28 cellular contexts compared by ENCODE assay signal in genomic region chr3:177354461-177354860, GRCh38.
"Had no signal": no experiment of that assay in that cellular context is flagged by ENCODE, and none has a peak within 500 bp of the region (broad histone marks: within the 10 kb centered on the region; RNA-seq: fewer than 3 reads in every experiment).

No MANE protein-coding gene starts in this region.

- H3K9me3 Mint-ChIP-seq: activated CD4-positive, alpha-beta memory T cell treated with anti-CD3 and anti-CD28 coated beads, Interleukin-2, amount 10 ng/mL, durations not matched to agents 7 days and 5 days; activated naive CD8-positive, alpha-beta T cell treated with anti-CD3 and anti-CD28 coated beads, Interleukin-2, amount 10 ng/mL, durations not matched to agents 7 days and 5 days; activated T-cell treated with anti-CD3 and anti-CD28 coated beads, Interleukin-2, amount 50 U/mL, for 72 hours; activated T-helper 17 cell treated with anti-CD3 and anti-CD28 coated beads, Interleukin-2, amount 50 U/mL, for 72 hours had no signal

- DNase-seq: activated CD4-positive, alpha-beta memory T cell treated with anti-CD3 and anti-CD28 coated beads, Interleukin-2, amount 10 ng/mL, durations not matched to agents 7 days and 5 days; activated CD4-positive, alpha-beta T cell treated with anti-CD3 and anti-CD28 coated beads for 1 hour; activated CD4-positive, alpha-beta T cell treated with anti-CD3 and anti-CD28 coated beads for 48 hours; activated CD4-positive, CD25-positive, alpha-beta regulatory T cell; activated CD8-positive, alpha-beta memory T cell treated with anti-CD3 and anti-CD28 coated beads, Interleukin-2, amount 10 ng/mL, durations not matched to agents 7 days and 5 days; activated effector memory CD4-positive, alpha-beta T cell treated with anti-CD3 and anti-CD28 coated beads, Interleukin-2, amount 50 U/mL, for 16 hours; activated naive CD4-positive, alpha-beta T cell; activated naive CD4-positive, alpha-beta T cell treated with anti-CD3 and anti-CD28 coated beads, Interleukin-2, amount 50 U/mL, for 16 hours; activated naive CD8-positive, alpha-beta T cell treated with anti-CD3 and anti-CD28 coated beads, Interleukin-2, amount 10 ng/mL, durations not matched to agents 7 days and 5 days; activated T-cell treated with anti-CD3 and anti-CD28 coated beads, Interleukin-2, amount 50 U/mL, for 1 hour; activated T-cell treated with anti-CD3 and anti-CD28 coated beads, Interleukin-2, amount 50 U/mL, for 72 hours; adrenal gland; body of pancreas; NCI-H1092 treated with DMSO at 0.1 percent for 48 hours; NCI-H1417 treated with DMSO at 0.1 percent for 48 hours; NCI-H1694 treated with DMSO at 0.1 percent for 48 hours; NCI-H2029; NCI-H345; NCI-H524 treated with DMSO at 0.1 percent for 48 hours; PC-3; SIG-M5; SW 1271; T-helper 1 cell; T-helper 2 cell; T-helper 9 cell had no signal

- H3K27me3 Mint-ChIP-seq: activated CD4-positive, alpha-beta memory T cell treated with anti-CD3 and anti-CD28 coated beads, Interleukin-2, amount 10 ng/mL, durations not matched to agents 7 days and 5 days; activated naive CD8-positive, alpha-beta T cell treated with anti-CD3 and anti-CD28 coated beads, Interleukin-2, amount 10 ng/mL, durations not matched to agents 7 days and 5 days; activated T-helper 17 cell treated with anti-CD3 and anti-CD28 coated beads, Interleukin-2, amount 50 U/mL, for 72 hours had no signal

- H3K27ac Mint-ChIP-seq: activated CD4-positive, alpha-beta memory T cell treated with anti-CD3 and anti-CD28 coated beads, Interleukin-2, amount 10 ng/mL, durations not matched to agents 7 days and 5 days; activated CD8-positive, alpha-beta memory T cell treated with anti-CD3 and anti-CD28 coated beads, Interleukin-2, amount 10 ng/mL, durations not matched to agents 7 days and 5 days; activated naive CD8-positive, alpha-beta T cell treated with anti-CD3 and anti-CD28 coated beads, Interleukin-2, amount 10 ng/mL, durations not matched to agents 7 days and 5 days; activated T-cell treated with anti-CD3 and anti-CD28 coated beads, Interleukin-2, amount 50 U/mL, for 72 hours; activated T-helper 17 cell treated with anti-CD3 and anti-CD28 coated beads, Interleukin-2, amount 50 U/mL, for 72 hours had no signal

- ATAC-seq: activated CD8-positive, alpha-beta memory T cell treated with anti-CD3 and anti-CD28 coated beads, Interleukin-2, amount 10 ng/mL, durations not matched to agents 7 days and 5 days; activated T-cell treated with anti-CD3 and anti-CD28 coated beads, Interleukin-2, amount 50 U/mL, for 72 hours; activated T-helper 17 cell treated with anti-CD3 and anti-CD28 coated beads, Interleukin-2, amount 50 U/mL, for 72 hours; body of pancreas; PC-3; Right ventricle myocardium inferior; SK-N-SH treated with all-trans-retinoic acid at 6 μM for 48 hours had no signal

- H3K36me3 Mint-ChIP-seq: activated naive CD8-positive, alpha-beta T cell treated with anti-CD3 and anti-CD28 coated beads, Interleukin-2, amount 10 ng/mL, durations not matched to agents 7 days and 5 days had no signal

- H3K4me3 Mint-ChIP-seq: activated CD4-positive, alpha-beta memory T cell treated with anti-CD3 and anti-CD28 coated beads, Interleukin-2, amount 10 ng/mL, durations not matched to agents 7 days and 5 days; activated CD8-positive, alpha-beta memory T cell treated with anti-CD3 and anti-CD28 coated beads, Interleukin-2, amount 10 ng/mL, durations not matched to agents 7 days and 5 days; activated naive CD8-positive, alpha-beta T cell treated with anti-CD3 and anti-CD28 coated beads, Interleukin-2, amount 10 ng/mL, durations not matched to agents 7 days and 5 days; activated T-cell treated with anti-CD3 and anti-CD28 coated beads, Interleukin-2, amount 50 U/mL, for 72 hours; activated T-helper 17 cell treated with anti-CD3 and anti-CD28 coated beads, Interleukin-2, amount 50 U/mL, for 72 hours had no signal
